In genomic region chr17:34892864-34893263, GRCh38 we compare ENCODE assay signal across 8 cellular contexts.
DNase-seq lines count a peak whose midpoint lies in the region; ATAC-seq, FAIRE-seq and TF ChIP-seq lines count a peak whose summit lies in the region.

No MANE protein-coding gene starts in this region.

- H3K4me1 ChIP-seq in keratinocyte (ENCODE audit: control insufficient read depth, extremely low read depth, insufficient read depth, low read length): no peaks in the 10 kb centered on the region
- no peaks in the 10 kb centered on the region for H3K4me1 ChIP-seq in transverse colon

- no peak overlapping the region for H3K4me2 ChIP-seq in keratinocyte (ENCODE audit: control insufficient read depth, extremely low read depth, insufficient read depth, low read depth, low read length)

- TF ChIP-seq CTCF in keratinocyte (optimal IDR thresholded peaks at IDR 0.05 in 1 of 3, IDR thresholded peaks at IDR 0.05 in 1 of 3, conservative IDR thresholded peaks at IDR 0.05 in 1 of 3; ENCODE audit: extremely low read depth in 1 of 3, insufficient read depth in 2 of 3, low read length in 3 of 3) (peak; percentile 34 to 82 (median 66)), transverse colon (IDR thresholded peaks at IDR 0.05) (no peak)

- no peaks in the 10 kb centered on the region for H3K9me3 ChIP-seq in keratinocyte (ENCODE audit: control insufficient read depth, low read depth, low read length)
- no peaks in the 10 kb centered on the region for H3K9me3 ChIP-seq in transverse colon

- no peak overlapping the region for H3K4me3 Mint-ChIP-seq in T-cell

- peaks cover 44 to 51% of the 10 kb centered on the region in 2 donors for H3K27me3 Mint-ChIP-seq in T-cell

- ATAC-seq in T-cell (replicated peaks in 1 of 4) (peak in 1 of 4 experiments; percentile 36), HG02840 (IDR thresholded peaks at IDR 0.05; ENCODE audit: low FRiP score, unreplicated experiment) (no peak)

- no peak overlapping the region for H3K27ac Mint-ChIP-seq in T-cell

- H3K9ac ChIP-seq in keratinocyte (ENCODE audit: control insufficient read depth, extremely low read depth, insufficient read depth, low read length): no peak overlapping the region

- no peak overlapping the region for H3K4me3 ChIP-seq in keratinocyte (ENCODE audit: control insufficient read depth in 2 of 3, extremely low read depth in 1 of 3, insufficient read depth in 2 of 3, low read depth in 1 of 3, low read length in 3 of 3)
- no peak overlapping the region for H3K4me3 ChIP-seq in transverse colon

- no peaks in the 10 kb centered on the region for H3K9me1 ChIP-seq in keratinocyte (ENCODE audit: control insufficient read depth, extremely low read depth, insufficient read depth, low read length)

- H3K36me3 ChIP-seq in keratinocyte (ENCODE audit: control insufficient read depth in 2 of 2, extremely low read depth in 1 of 2, insufficient read depth in 2 of 2, low read length in 2 of 2) (no peaks in the 10 kb centered on the region), transverse colon (no peaks in the 10 kb centered on the region)

- FAIRE-seq in keratinocyte (lab: Jason Lieb, UNC): no peak

- no peaks in the 10 kb centered on the region for H3K27me3 ChIP-seq in keratinocyte (ENCODE audit: control insufficient read depth, extremely low read depth, insufficient read depth, low read length)
- H3K27me3 ChIP-seq in transverse colon: peaks cover 32% of the 10 kb centered on the region

- 26% methylated on average over 6 of the region's 6 CpGs; no CpG with 5 or more reads in 1 of the 2 donors for WGBS in transverse colon (ENCODE audit: low coverage in 1 of 2), 2 donors

- no peaks in the 10 kb centered on the region for H3K79me2 ChIP-seq in keratinocyte (ENCODE audit: control insufficient read depth, insufficient read depth, low read length)

- in situ Hi-C loops in transverse colon (cut with MboI; ENCODE audit: low pct_ligation_motif_present in 1 of 4, low pct_unique_long_range_greater_than_20kb in 1 of 4, low sequenced_read_pairs in 3 of 4): no loop called here

- H3K27ac ChIP-seq in keratinocyte (ENCODE audit: control insufficient read depth, insufficient read depth, low read length) (no peak overlapping the region), transverse colon (no peak overlapping the region)

- intact Hi-C loops in transverse colon (cut with DNase I; ENCODE audit: low total_unique reads): no loop called here

- TF ChIP-seq EP300 in transverse colon (IDR thresholded peaks at IDR 0.05; ENCODE audit: low read depth): no peak

- no peak overlapping the region for H2AFZ ChIP-seq in keratinocyte (ENCODE audit: control insufficient read depth, low read length)

- no peaks in the 10 kb centered on the region for H4K20me1 ChIP-seq in keratinocyte (ENCODE audit: control insufficient read depth, extremely low read depth, insufficient read depth, low read length)

- H3K36me3 Mint-ChIP-seq in T-cell: no peaks in the 10 kb centered on the region

- dilution Hi-C loops in keratinocyte (cut with MboI; ENCODE audit: extremely low pct_ligation_motif_present, low sequenced_read_pairs): no loop called here

- peaks cover 0 to 2% (median 0%) of the 10 kb centered on the region in 3 donors for H3K4me1 Mint-ChIP-seq in T-cell

- no peaks in the 10 kb centered on the region for H3K9me3 Mint-ChIP-seq in T-cell

- CTCF ChIA-PET in T-cell (lab: Charles Lee): interaction anchor here in 1 of 2 donors (1.4 kb wide), 1 partner anchor 333 kb away, joined by 3 read pairs; no protein-coding TSS in a partner anchor

- TF ChIP-seq POLR2A in transverse colon (IDR thresholded peaks at IDR 0.05): no peak

- DNase-seq in NCI-H1092 treated with DMSO at 0.1 percent for 48 hours (lab: John Stamatoyannopoulos, UW) (peak; percentile 29), NCI-H1092 (lab: John Stamatoyannopoulos, UW) (no peak), HUDEP-2 (lab: John Stamatoyannopoulos, UW; ENCODE audit: unreplicated experiment in 76 of 76) (peak in 41 of 76 experiments; percentile 3 to 50 (median 21)), T-cell (peak in 18 of 34 experiments; percentile 2 to 19 (median 6)), keratinocyte (ENCODE audit: low read depth, low spot score) (no peak), transverse colon (no peak), NCI-H2081 (lab: John Stamatoyannopoulos, UW) (no peak)

- POLR2A ChIA-PET in T-cell (lab: Charles Lee): no interaction called here

Comparison
In these comparisons a context has a peak if more than half of its experiments do, and no peak if none do; other contexts are left out.
1. DNase-seq: peak in NCI-H1092 treated with DMSO at 0.1 percent for 48 hours (single experiment), HUDEP-2 (41 of 76) and T-cell (18 of 34); none in NCI-H1092 (single experiment), keratinocyte (single experiment), transverse colon (single experiment) and NCI-H2081 (0 of 2).
2. CTCF ChIP-seq: peak in keratinocyte (3 of 3); none in transverse colon (0 of 5).